ENCODE assay signal across 22 cellular contexts in genomic region chr1:197768014-197768413, GRCh38. TPM values are rescaled to one million over a fixed set of nuclear protein-coding genes. Genes with fewer than 3 reads are reported as not detected.
A peak's percentile ranks its signal among the peaks of the same experiment; 100 is the strongest.
DNase-seq lines count a peak whose midpoint lies in the region; ATAC-seq lines count a peak whose summit lies in the region.
"Had no signal": no experiment of that assay in that cellular context is flagged by ENCODE, and none has a peak within 500 bp of the region (broad histone marks: within the 10 kb centered on the region; RNA-seq: fewer than 3 reads in every experiment).

No MANE protein-coding gene starts in this region.

- ATAC-seq in activated naive CD8-positive, alpha-beta T cell treated with anti-CD3 and anti-CD28 coated beads, Interleukin-2, amount 10 ng/mL, durations not matched to agents 7 days and 5 days (ENCODE audit: low read depth), result no peak
- ATAC-seq in stimulated activated effector memory CD8-positive, alpha-beta T cell treated with anti-CD3 and anti-CD28 coated beads, Interleukin-12 subunit alpha, Interleukin-12 subunit beta, amount 100 ng/mL, for 72 hours, result no peak
- no peak for ATAC-seq in HG02678 (IDR thresholded peaks at IDR 0.05; ENCODE audit: unreplicated experiment)
- ATAC-seq: Right ventricle myocardium inferior had no signal

- H3K4me3 Mint-ChIP-seq in T-helper 2 cell treated with Interferon-gamma antibody and Interleukin-4, amounts not matched to agents 5 μg/mL and 100 μg/mL, for 36 hours, result peak overlapping the region; percentile 44
- H3K4me3 Mint-ChIP-seq in activated naive CD8-positive, alpha-beta T cell treated with anti-CD3 and anti-CD28 coated beads, Interleukin-2, amount 10 ng/mL, durations not matched to agents 7 days and 5 days, result peak overlapping the region; percentile 3
- H3K4me3 Mint-ChIP-seq in activated naive CD8-positive, alpha-beta T cell treated with anti-CD3 and anti-CD28 coated beads for 36 hours, result no peak overlapping the region
- H3K4me3 Mint-ChIP-seq in activated T-helper 2 cell treated with anti-CD3 and anti-CD28 coated beads, Interferon-gamma antibody, Interleukin-2, Interleukin-4, amounts not matched to agents 10 μg/mL and 5 μg/mL and 100 μg/mL, durations not matched to agents 14 hours and 24 hours and 36 hours (ENCODE audit: low read depth), result peak overlapping the region; percentile 15
- H3K4me3 Mint-ChIP-seq in stimulated activated effector memory CD8-positive, alpha-beta T cell treated with anti-CD3 and anti-CD28 coated beads, Interleukin-12 subunit alpha, Interleukin-12 subunit beta, amount 100 ng/mL, for 72 hours, result peak overlapping the region; percentile 12
- H3K4me3 Mint-ChIP-seq: immature natural killer cell had no signal

- H3K27ac Mint-ChIP-seq in T-helper 2 cell treated with Interferon-gamma antibody and Interleukin-4, amounts not matched to agents 5 μg/mL and 100 μg/mL, for 36 hours, result peak overlapping the region; percentile 15
- H3K27ac Mint-ChIP-seq in activated naive CD8-positive, alpha-beta T cell treated with anti-CD3 and anti-CD28 coated beads, Interleukin-2, amount 10 ng/mL, durations not matched to agents 7 days and 5 days, result no peak overlapping the region
- H3K27ac Mint-ChIP-seq in activated naive CD8-positive, alpha-beta T cell treated with anti-CD3 and anti-CD28 coated beads for 36 hours, result no peak overlapping the region
- H3K27ac Mint-ChIP-seq in activated T-helper 2 cell treated with anti-CD3 and anti-CD28 coated beads, Interferon-gamma antibody, Interleukin-2, Interleukin-4, amounts not matched to agents 10 μg/mL and 5 μg/mL and 100 μg/mL, durations not matched to agents 14 hours and 24 hours and 36 hours, result peak overlapping the region; percentile 47
- H3K27ac Mint-ChIP-seq in stimulated activated effector memory CD8-positive, alpha-beta T cell treated with anti-CD3 and anti-CD28 coated beads, Interleukin-12 subunit alpha, Interleukin-12 subunit beta, amount 100 ng/mL, for 72 hours, result peak overlapping the region; percentile 30

- intact Hi-C loops in activated T-helper 2 cell treated with anti-CD3 and anti-CD28 coated beads, Interferon-gamma antibody, Interleukin-2, Interleukin-4, amounts not matched to agents 10 μg/mL and 5 μg/mL and 100 μg/mL, durations not matched to agents 14 hours and 24 hours and 36 hours (cut with micrococcal nuclease), result loop anchor here (10.0 kb wide), 1 partner anchor 497 kb away; no protein-coding TSS in a partner anchor

- no peak for DNase-seq in T-helper 2 cell treated with Interferon-gamma antibody and Interleukin-4, amounts not matched to agents 5 μg/mL and 100 μg/mL, for 36 hours (ENCODE audit: low spot score)
- DNase-seq in T-helper 2 cell (no peak), cortex of kidney (lab: John Stamatoyannopoulos, UW) (no peak)
- no peak for DNase-seq in activated naive CD8-positive, alpha-beta T cell treated with anti-CD3 and anti-CD28 coated beads, Interleukin-2, amount 10 ng/mL, durations not matched to agents 7 days and 5 days
- no peak for DNase-seq in activated naive CD8-positive, alpha-beta T cell treated with anti-CD3 and anti-CD28 coated beads for 36 hours
- DNase-seq in activated T-helper 2 cell treated with anti-CD3 and anti-CD28 coated beads, Interferon-gamma antibody, Interleukin-2, Interleukin-4, amounts not matched to agents 10 μg/mL and 5 μg/mL and 100 μg/mL, durations not matched to agents 14 hours and 24 hours and 36 hours (ENCODE audit: low spot score), result no peak
- DNase-seq in stimulated activated effector memory CD8-positive, alpha-beta T cell treated with anti-CD3 and anti-CD28 coated beads, Interleukin-12 subunit alpha, Interleukin-12 subunit beta, amount 100 ng/mL, for 72 hours (ENCODE audit: low spot score in 2 of 2), result no peak
- DNase-seq: 8988T; activated CD4-positive, CD25-positive, alpha-beta regulatory T cell; activated CD8-positive, alpha-beta memory T cell treated with anti-CD3 and anti-CD28 coated beads for 24 hours; cerebellar nuclear complex; GM23248; hypothalamus; immature natural killer cell; mesendoderm; NCI-H1436 treated with DMSO at 0.1 percent for 48 hours; occipital lobe; PC-9; T-helper 9 cell; tibial artery had no signal

- H3K27me3 Mint-ChIP-seq in T-helper 2 cell treated with Interferon-gamma antibody and Interleukin-4, amounts not matched to agents 5 μg/mL and 100 μg/mL, for 36 hours (ENCODE audit: low read depth), result no peaks in the 10 kb centered on the region
- H3K27me3 Mint-ChIP-seq in activated naive CD8-positive, alpha-beta T cell treated with anti-CD3 and anti-CD28 coated beads, Interleukin-2, amount 10 ng/mL, durations not matched to agents 7 days and 5 days, result no peaks in the 10 kb centered on the region
- no peaks in the 10 kb centered on the region for H3K27me3 Mint-ChIP-seq in activated naive CD8-positive, alpha-beta T cell treated with anti-CD3 and anti-CD28 coated beads for 36 hours
- no peaks in the 10 kb centered on the region for H3K27me3 Mint-ChIP-seq in activated T-helper 2 cell treated with anti-CD3 and anti-CD28 coated beads, Interferon-gamma antibody, Interleukin-2, Interleukin-4, amounts not matched to agents 10 μg/mL and 5 μg/mL and 100 μg/mL, durations not matched to agents 14 hours and 24 hours and 36 hours (ENCODE audit: low read depth)

- H3K36me3 Mint-ChIP-seq in T-helper 2 cell treated with Interferon-gamma antibody and Interleukin-4, amounts not matched to agents 5 μg/mL and 100 μg/mL, for 36 hours (ENCODE audit: low read depth), result peaks cover 71% of the 10 kb centered on the region
- peaks cover 46% of the 10 kb centered on the region for H3K36me3 Mint-ChIP-seq in activated naive CD8-positive, alpha-beta T cell treated with anti-CD3 and anti-CD28 coated beads, Interleukin-2, amount 10 ng/mL, durations not matched to agents 7 days and 5 days
- H3K36me3 Mint-ChIP-seq in activated naive CD8-positive, alpha-beta T cell treated with anti-CD3 and anti-CD28 coated beads for 36 hours, result peaks cover 26% of the 10 kb centered on the region
- H3K36me3 Mint-ChIP-seq in activated T-helper 2 cell treated with anti-CD3 and anti-CD28 coated beads, Interferon-gamma antibody, Interleukin-2, Interleukin-4, amounts not matched to agents 10 μg/mL and 5 μg/mL and 100 μg/mL, durations not matched to agents 14 hours and 24 hours and 36 hours (ENCODE audit: low read depth), result peaks cover 62% of the 10 kb centered on the region
- H3K36me3 Mint-ChIP-seq in stimulated activated effector memory CD8-positive, alpha-beta T cell treated with anti-CD3 and anti-CD28 coated beads, Interleukin-12 subunit alpha, Interleukin-12 subunit beta, amount 100 ng/mL, for 72 hours, result peaks cover 31% of the 10 kb centered on the region

- POLR2A ChIA-PET in activated naive CD8-positive, alpha-beta T cell treated with anti-CD3 and anti-CD28 coated beads, Interleukin-2, amount 10 ng/mL, durations not matched to agents 7 days and 5 days (lab: Charles Lee), result no interaction called here

- no peaks in the 10 kb centered on the region for H3K9me3 Mint-ChIP-seq in T-helper 2 cell treated with Interferon-gamma antibody and Interleukin-4, amounts not matched to agents 5 μg/mL and 100 μg/mL, for 36 hours
- no peaks in the 10 kb centered on the region for H3K9me3 Mint-ChIP-seq in activated naive CD8-positive, alpha-beta T cell treated with anti-CD3 and anti-CD28 coated beads, Interleukin-2, amount 10 ng/mL, durations not matched to agents 7 days and 5 days
- H3K9me3 Mint-ChIP-seq in activated naive CD8-positive, alpha-beta T cell treated with anti-CD3 and anti-CD28 coated beads for 36 hours, result no peaks in the 10 kb centered on the region
- no peaks in the 10 kb centered on the region for H3K9me3 Mint-ChIP-seq in activated T-helper 2 cell treated with anti-CD3 and anti-CD28 coated beads, Interferon-gamma antibody, Interleukin-2, Interleukin-4, amounts not matched to agents 10 μg/mL and 5 μg/mL and 100 μg/mL, durations not matched to agents 14 hours and 24 hours and 36 hours
- no peaks in the 10 kb centered on the region for H3K9me3 Mint-ChIP-seq in stimulated activated effector memory CD8-positive, alpha-beta T cell treated with anti-CD3 and anti-CD28 coated beads, Interleukin-12 subunit alpha, Interleukin-12 subunit beta, amount 100 ng/mL, for 72 hours
- H3K9me3 Mint-ChIP-seq: immature natural killer cell had no signal

- peaks cover 79% of the 10 kb centered on the region for H3K4me1 Mint-ChIP-seq in T-helper 2 cell treated with Interferon-gamma antibody and Interleukin-4, amounts not matched to agents 5 μg/mL and 100 μg/mL, for 36 hours (ENCODE audit: low read depth)
- H3K4me1 Mint-ChIP-seq in activated naive CD8-positive, alpha-beta T cell treated with anti-CD3 and anti-CD28 coated beads, Interleukin-2, amount 10 ng/mL, durations not matched to agents 7 days and 5 days, result peaks cover 38% of the 10 kb centered on the region
- H3K4me1 Mint-ChIP-seq in activated naive CD8-positive, alpha-beta T cell treated with anti-CD3 and anti-CD28 coated beads for 36 hours, result peaks cover 51% of the 10 kb centered on the region
- peaks cover 76% of the 10 kb centered on the region for H3K4me1 Mint-ChIP-seq in activated T-helper 2 cell treated with anti-CD3 and anti-CD28 coated beads, Interferon-gamma antibody, Interleukin-2, Interleukin-4, amounts not matched to agents 10 μg/mL and 5 μg/mL and 100 μg/mL, durations not matched to agents 14 hours and 24 hours and 36 hours (ENCODE audit: low read depth)
- H3K4me1 Mint-ChIP-seq in stimulated activated effector memory CD8-positive, alpha-beta T cell treated with anti-CD3 and anti-CD28 coated beads, Interleukin-12 subunit alpha, Interleukin-12 subunit beta, amount 100 ng/mL, for 72 hours, result peaks cover 38% of the 10 kb centered on the region

RNA-seq across cellular contexts. Expression of gene DENND1B, which starts 7.3 kb away (rescaled TPM):
- total RNA-seq in activated naive CD8-positive, alpha-beta T cell treated with anti-CD3 and anti-CD28 coated beads, Interleukin-2, amount 10 ng/mL, durations not matched to agents 7 days and 5 days, result 10 to 100 TPM; 25.5 to 25.9 TPM
- 10 to 100 TPM; 11.8 to 13.3 TPM for total RNA-seq in activated naive CD8-positive, alpha-beta T cell treated with anti-CD3 and anti-CD28 coated beads for 36 hours
- total RNA-seq in activated T-helper 2 cell treated with anti-CD3 and anti-CD28 coated beads, Interferon-gamma antibody, Interleukin-2, Interleukin-4, amounts not matched to agents 10 μg/mL and 5 μg/mL and 100 μg/mL, durations not matched to agents 14 hours and 24 hours and 36 hours, result 18.2 and 19.0 TPM in 2 replicates

Comparison
In these comparisons a context has a peak if more than half of its experiments do, and no peak if none do; other contexts are left out.
1. H3K27ac Mint-ChIP-seq: peak in T-helper 2 cell treated with Interferon-gamma antibody and Interleukin-4, amounts not matched to agents 5 μg/mL and 100 μg/mL, for 36 hours (single experiment), activated T-helper 2 cell treated with anti-CD3 and anti-CD28 coated beads, Interferon-gamma antibody, Interleukin-2, Interleukin-4, amounts not matched to agents 10 μg/mL and 5 μg/mL and 100 μg/mL, durations not matched to agents 14 hours and 24 hours and 36 hours (single experiment) and stimulated activated effector memory CD8-positive, alpha-beta T cell treated with anti-CD3 and anti-CD28 coated beads, Interleukin-12 subunit alpha, Interleukin-12 subunit beta, amount 100 ng/mL, for 72 hours (single experiment); none in activated naive CD8-positive, alpha-beta T cell treated with anti-CD3 and anti-CD28 coated beads, Interleukin-2, amount 10 ng/mL, durations not matched to agents 7 days and 5 days (single experiment) and activated naive CD8-positive, alpha-beta T cell treated with anti-CD3 and anti-CD28 coated beads for 36 hours (single experiment).